ENCODE assay signal across 37 cellular contexts in genomic region chr17:70423562-70423961, GRCh38.
"Had no signal": no experiment of that assay in that cellular context is flagged by ENCODE, and none has a peak within 500 bp of the region (broad histone marks: within the 10 kb centered on the region; RNA-seq: fewer than 3 reads in every experiment).

No MANE protein-coding gene starts in this region.

- H3K27me3 Mint-ChIP-seq: activated CD4-positive, alpha-beta T cell treated with anti-CD3 and anti-CD28 coated beads, Interleukin-2, amount 10 ng/mL, durations not matched to agents 7 days and 5 days; activated naive CD4-positive, alpha-beta T cell treated with anti-CD3 and anti-CD28 coated beads, Interleukin-2, amount 10 ng/mL, durations not matched to agents 7 days and 5 days; activated naive CD8-positive, alpha-beta T cell treated with anti-CD3 and anti-CD28 coated beads, Interleukin-2, amount 50 U/mL, for 24 hours; brain had no signal

- ATAC-seq: activated CD4-positive, alpha-beta T cell treated with anti-CD3 and anti-CD28 coated beads for 36 hours; activated CD4-positive, CD25-positive, alpha-beta regulatory T cell treated with anti-CD3 and anti-CD28 coated beads, Interleukin-2, amount 50 U/mL, for 24 hours; activated naive CD8-positive, alpha-beta T cell treated with anti-CD3 and anti-CD28 coated beads, Interleukin-2, amount 50 U/mL, for 24 hours; activated T-cell treated with anti-CD3 and anti-CD28 coated beads, Interleukin-2, amount 50 U/mL, for 4 hours; PC-3; WTC11 had no signal

- H3K9me3 Mint-ChIP-seq: activated CD4-positive, alpha-beta T cell treated with anti-CD3 and anti-CD28 coated beads, Interleukin-2, amount 10 ng/mL, durations not matched to agents 7 days and 5 days; activated naive CD4-positive, alpha-beta T cell treated with anti-CD3 and anti-CD28 coated beads, Interleukin-2, amount 10 ng/mL, durations not matched to agents 7 days and 5 days; activated naive CD8-positive, alpha-beta T cell treated with anti-CD3 and anti-CD28 coated beads, Interleukin-2, amount 50 U/mL, for 24 hours; activated T-helper 1 cell treated with anti-CD3 and anti-CD28 coated beads, Interleukin-12 subunit alpha, Interleukin-12 subunit beta, Interleukin-2, Interleukin-4 antibody, amounts not matched to agents 30 ng/mL and 10 ng/mL and 1 ng/mL, durations not matched to agents 14 hours and 24 hours and 36 hours; brain; WTC11 had no signal

- H3K4me1 Mint-ChIP-seq: activated CD4-positive, alpha-beta T cell treated with anti-CD3 and anti-CD28 coated beads for 36 hours; activated CD4-positive, alpha-beta T cell treated with anti-CD3 and anti-CD28 coated beads, Interleukin-2, amount 10 ng/mL, durations not matched to agents 7 days and 5 days; activated naive CD4-positive, alpha-beta T cell treated with anti-CD3 and anti-CD28 coated beads, Interleukin-2, amount 10 ng/mL, durations not matched to agents 7 days and 5 days had no signal

- H3K27ac ChIP-seq: KMS-11, Peyer's patch, SJSA1 had no signal

- H3K4me2 ChIP-seq: KMS-11 had no signal

- H3K4me3 Mint-ChIP-seq: activated CD4-positive, alpha-beta T cell treated with anti-CD3 and anti-CD28 coated beads for 36 hours; activated CD4-positive, alpha-beta T cell treated with anti-CD3 and anti-CD28 coated beads, Interleukin-2, amount 10 ng/mL, durations not matched to agents 7 days and 5 days; activated naive CD4-positive, alpha-beta T cell treated with anti-CD3 and anti-CD28 coated beads, Interleukin-2, amount 10 ng/mL, durations not matched to agents 7 days and 5 days; activated naive CD8-positive, alpha-beta T cell; activated naive CD8-positive, alpha-beta T cell treated with anti-CD3 and anti-CD28 coated beads, Interleukin-2, amount 50 U/mL, for 24 hours; activated T-cell treated with anti-CD3 and anti-CD28 coated beads, Interleukin-2, amount 50 U/mL, for 4 hours; activated T-helper 1 cell treated with anti-CD3 and anti-CD28 coated beads, Interleukin-12 subunit alpha, Interleukin-12 subunit beta, Interleukin-2, Interleukin-4 antibody, amounts not matched to agents 30 ng/mL and 10 ng/mL and 1 ng/mL, durations not matched to agents 14 hours and 24 hours and 36 hours; brain; WTC11 had no signal

- H3K9me3 ChIP-seq: Peyer's patch, SJSA1 had no signal

- H3K4me1 ChIP-seq: Peyer's patch, SJSA1 had no signal

- FAIRE-seq: bronchial epithelial cell had no signal

- H3K36me3 Mint-ChIP-seq: activated naive CD4-positive, alpha-beta T cell treated with anti-CD3 and anti-CD28 coated beads, Interleukin-2, amount 10 ng/mL, durations not matched to agents 7 days and 5 days; activated naive CD8-positive, alpha-beta T cell; brain; WTC11 had no signal

- H3K27me3 ChIP-seq: Peyer's patch, SJSA1 had no signal

- H3K9ac ChIP-seq: KMS-11 had no signal

- H3K36me3 ChIP-seq: Peyer's patch, SJSA1 had no signal

- H3K27ac Mint-ChIP-seq: activated CD4-positive, alpha-beta T cell treated with anti-CD3 and anti-CD28 coated beads for 36 hours; activated CD4-positive, alpha-beta T cell treated with anti-CD3 and anti-CD28 coated beads, Interleukin-2, amount 10 ng/mL, durations not matched to agents 7 days and 5 days; activated naive CD4-positive, alpha-beta T cell treated with anti-CD3 and anti-CD28 coated beads, Interleukin-2, amount 10 ng/mL, durations not matched to agents 7 days and 5 days; activated naive CD8-positive, alpha-beta T cell; activated naive CD8-positive, alpha-beta T cell treated with anti-CD3 and anti-CD28 coated beads, Interleukin-2, amount 50 U/mL, for 24 hours; activated T-helper 1 cell treated with anti-CD3 and anti-CD28 coated beads, Interleukin-12 subunit alpha, Interleukin-12 subunit beta, Interleukin-2, Interleukin-4 antibody, amounts not matched to agents 30 ng/mL and 10 ng/mL and 1 ng/mL, durations not matched to agents 14 hours and 24 hours and 36 hours; brain; WTC11 had no signal

- H3K4me3 ChIP-seq: Peyer's patch, SJSA1 had no signal

- DNase-seq: activated CD4-positive, alpha-beta T cell treated with anti-CD3 and anti-CD28 coated beads for 36 hours; activated CD4-positive, alpha-beta T cell treated with anti-CD3 and anti-CD28 coated beads, Interleukin-2, amount 10 ng/mL, durations not matched to agents 7 days and 5 days; activated CD4-positive, alpha-beta T cell treated with anti-CD3 and anti-CD28 coated beads, Interleukin-2, amount 50 U/mL, for 48 hours; activated CD8-positive, alpha-beta memory T cell treated with anti-CD3 and anti-CD28 coated beads, Interleukin-2, amount 50 U/mL, for 4 hours; activated gamma-delta T cell treated with Interleukin-2 at 50 U/mL for 16 hours; activated naive CD4-positive, alpha-beta T cell treated with anti-CD3 and anti-CD28 coated beads, Interleukin-2, amount 10 ng/mL, durations not matched to agents 7 days and 5 days; activated naive CD8-positive, alpha-beta T cell treated with anti-CD3 and anti-CD28 coated beads, Interleukin-2, amount 50 U/mL, for 24 hours; activated T-cell treated with anti-CD3 and anti-CD28 coated beads for 4 hours; activated T-cell treated with anti-CD3 and anti-CD28 coated beads, Interleukin-2, amount 50 U/mL, for 4 hours; anterior cingulate cortex; caudate nucleus; cerebellar nuclear complex; MM.1S; NCI-H1048; NCI-H1105 treated with DMSO at 0.1 percent for 48 hours; NCI-H1436; NCI-H1694; NCI-H1930; NCI-H2081 treated with DMSO at 0.1 percent for 48 hours; NCI-H345; NCI-H524 treated with DMSO at 0.1 percent for 48 hours; PC-3; Peyer's patch; RPMI8226; SHP77 treated with DMSO at 0.1 percent for 48 hours; SW 1271; T-helper 1 cell; T-helper 2 cell; T-helper 9 cell had no signal
